In the genomic region with DNA sequence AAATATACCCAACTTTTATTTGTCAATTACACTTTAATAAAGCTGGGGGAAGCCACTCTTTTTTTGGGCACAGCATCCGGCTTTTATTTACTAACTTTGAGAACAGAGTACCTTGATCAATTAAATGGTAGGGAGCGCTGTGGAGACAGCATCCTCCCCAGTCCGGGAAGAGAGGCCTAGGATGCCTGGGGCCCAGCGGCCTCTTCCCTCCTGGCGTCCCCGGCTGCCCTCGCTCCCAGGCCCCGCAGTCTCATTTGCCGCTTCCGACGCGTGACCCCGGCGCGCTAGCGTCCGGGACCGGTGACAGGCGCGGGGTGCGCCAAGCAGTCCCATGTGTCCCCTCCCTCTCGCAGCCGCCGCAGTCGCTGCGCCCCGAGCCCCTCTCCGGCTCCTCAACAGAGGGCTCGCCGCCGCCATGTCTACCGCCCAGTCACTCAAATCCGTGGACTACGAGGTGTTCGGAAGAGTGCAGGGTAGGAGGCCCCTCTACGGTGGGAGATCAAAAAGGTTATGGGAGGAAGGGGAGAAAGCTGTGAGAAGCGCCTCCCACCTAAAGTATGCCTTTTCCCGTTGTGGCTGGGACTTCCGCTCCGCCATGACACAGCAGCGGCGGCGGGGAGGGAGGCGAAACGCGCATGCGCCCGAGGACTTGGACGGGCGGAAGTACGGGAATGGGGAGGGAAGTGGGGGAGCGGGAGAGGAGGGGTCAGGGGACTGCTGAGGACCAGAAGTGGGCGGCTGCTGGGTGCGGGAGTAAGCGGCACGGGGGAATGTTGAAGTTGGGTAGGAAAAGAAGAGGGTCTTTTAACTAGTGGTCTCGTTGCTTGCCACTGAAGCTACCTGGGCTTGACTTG, we compare ENCODE assay signal across 1 cellular context.
TF ChIP-seq lines count a peak whose summit lies in the region.

A gene (plus strand): TSS at position 332 of the 854 bp plus-strand sequence.

TF ChIP-seq in HepG2, 621 proteins besides CTCF, POLR2A, EP300 and RAD21 (continued from another document and continues in another):
- TF ChIP-seq, protein P1, sequence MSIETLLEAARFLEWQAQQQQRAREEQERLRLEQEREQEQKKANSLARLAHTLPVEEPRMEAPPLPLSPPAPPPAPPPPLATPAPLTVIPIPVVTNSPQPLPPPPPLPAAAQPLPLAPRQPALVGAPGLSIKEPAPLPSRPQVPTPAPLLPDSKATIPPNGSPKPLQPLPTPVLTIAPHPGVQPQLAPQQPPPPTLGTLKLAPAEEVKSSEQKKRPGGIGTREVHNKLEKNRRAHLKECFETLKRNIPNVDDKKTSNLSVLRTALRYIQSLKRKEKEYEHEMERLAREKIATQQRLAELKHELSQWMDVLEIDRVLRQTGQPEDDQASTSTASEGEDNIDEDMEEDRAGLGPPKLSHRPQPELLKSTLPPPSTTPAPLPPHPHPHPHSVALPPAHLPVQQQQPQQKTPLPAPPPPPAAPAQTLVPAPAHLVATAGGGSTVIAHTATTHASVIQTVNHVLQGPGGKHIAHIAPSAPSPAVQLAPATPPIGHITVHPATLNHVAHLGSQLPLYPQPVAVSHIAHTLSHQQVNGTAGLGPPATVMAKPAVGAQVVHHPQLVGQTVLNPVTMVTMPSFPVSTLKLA (IDR thresholded peaks at IDR 0.05), result no peak
- TF ChIP-seq, protein P2, sequence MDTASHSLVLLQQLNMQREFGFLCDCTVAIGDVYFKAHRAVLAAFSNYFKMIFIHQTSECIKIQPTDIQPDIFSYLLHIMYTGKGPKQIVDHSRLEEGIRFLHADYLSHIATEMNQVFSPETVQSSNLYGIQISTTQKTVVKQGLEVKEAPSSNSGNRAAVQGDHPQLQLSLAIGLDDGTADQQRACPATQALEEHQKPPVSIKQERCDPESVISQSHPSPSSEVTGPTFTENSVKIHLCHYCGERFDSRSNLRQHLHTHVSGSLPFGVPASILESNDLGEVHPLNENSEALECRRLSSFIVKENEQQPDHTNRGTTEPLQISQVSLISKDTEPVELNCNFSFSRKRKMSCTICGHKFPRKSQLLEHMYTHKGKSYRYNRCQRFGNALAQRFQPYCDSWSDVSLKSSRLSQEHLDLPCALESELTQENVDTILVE (CRISPR knock-in tag; IDR thresholded peaks at IDR 0.05), result peak; percentile 92
- TF ChIP-seq GZF1 (CRISPR knock-in tag; IDR thresholded peaks at IDR 0.05) (peak; percentile 82), ZNF891 (CRISPR knock-in tag; IDR thresholded peaks at IDR 0.05) (peak; percentile 96), JARID2 (CRISPR knock-in tag; IDR thresholded peaks at IDR 0.05; ENCODE audit: insufficient replicate concordance) (peak; percentile 91), REXO4 (CRISPR knock-in tag; IDR thresholded peaks at IDR 0.05; ENCODE audit: borderline replicate concordance) (peak; percentile 73; the same call in 1 of the 2 replicates), NR2F1 (CRISPR knock-in tag; IDR thresholded peaks at IDR 0.05) (peak; percentile 14 to 60; a peak in 1 of 4 replicates), NR1H2 (CRISPR knock-in tag; IDR thresholded peaks at IDR 0.05; ENCODE audit: borderline replicate concordance, low read depth) (no peak), RBAK (CRISPR knock-in tag; IDR thresholded peaks at IDR 0.05) (no peak), HOXA5 (CRISPR knock-in tag; IDR thresholded peaks at IDR 0.05) (peak; percentile 98), RBM22 (optimal IDR thresholded peaks at IDR 0.05; ENCODE audit: low read length) (peak; percentile 78), KLF6 (CRISPR knock-in tag; IDR thresholded peaks at IDR 0.05) (peak; percentile 95), ZEB1 (IDR thresholded peaks at IDR 0.05; ENCODE audit: insufficient replicate concordance, low read depth) (no peak), ZNF549 (CRISPR knock-in tag; IDR thresholded peaks at IDR 0.05) (0 out of 2 replicates have a peak, but pooled peaks have one; percentile 54), ZNF775 (CRISPR knock-in tag; IDR thresholded peaks at IDR 0.05; ENCODE audit: borderline replicate concordance) (peak; percentile 84; the same call in 1 of the 2 replicates), RBM39 (IDR thresholded peaks at IDR 0.05; ENCODE audit: low read depth, low read length, poor library complexity, severe bottlenecking) (peak; percentile 97), YEATS2 (CRISPR knock-in tag; IDR thresholded peaks at IDR 0.05; ENCODE audit: borderline replicate concordance) (peak; percentile 84; the same call in 1 of the 2 replicates), CBX5 (CRISPR knock-in tag; IDR thresholded peaks at IDR 0.05; ENCODE audit: borderline replicate concordance) (peak; percentile 58; the same call in 1 of the 2 replicates), ZSCAN22 (CRISPR knock-in tag; IDR thresholded peaks at IDR 0.05) (peak; percentile 80; the same call in 1 of the 2 replicates), NFIB (CRISPR knock-in tag; IDR thresholded peaks at IDR 0.05; ENCODE audit: borderline replicate concordance) (no peak), ZNF138 (CRISPR knock-in tag; IDR thresholded peaks at IDR 0.05; ENCODE audit: low read depth) (peak; percentile 97), PHF5A (CRISPR knock-in tag; IDR thresholded peaks at IDR 0.05; ENCODE audit: low read depth, unreplicated experiment) (no peak), TOPORS (CRISPR knock-in tag; IDR thresholded peaks at IDR 0.05) (peak; percentile 92), ZNF251 (CRISPR knock-in tag; IDR thresholded peaks at IDR 0.05) (no peak), PPARG (CRISPR knock-in tag; conservative IDR thresholded peaks at IDR 0.05) (peak; percentile 72; the same call in 1 of the 2 replicates), ELF3 (CRISPR knock-in tag; IDR thresholded peaks at IDR 0.05) (peak; percentile 91), TARDBP (CRISPR knock-in tag; IDR thresholded peaks at IDR 0.05) (peak; percentile 92), SMAD3 (CRISPR knock-in tag; IDR thresholded peaks at IDR 0.05) (peak; percentile 68; the same call in 1 of the 2 replicates), ZNF850 (CRISPR knock-in tag; conservative IDR thresholded peaks at IDR 0.05) (peak; percentile 71; the same call in 1 of the 2 replicates), ZNF737 (CRISPR knock-in tag; IDR thresholded peaks at IDR 0.05; ENCODE audit: borderline replicate concordance) (peak; percentile 97; the same call in 1 of the 2 replicates), ZNF780A (CRISPR knock-in tag; IDR thresholded peaks at IDR 0.05) (peak; percentile 93), KDM6A (CRISPR knock-in tag; IDR thresholded peaks at IDR 0.05; ENCODE audit: low read depth) (peak; percentile 39; the same call in 1 of the 2 replicates), PAWR (CRISPR knock-in tag; IDR thresholded peaks at IDR 0.05; ENCODE audit: borderline replicate concordance) (0 out of 2 replicates have a peak, but pooled peaks have one; percentile 5), NCOA2 (CRISPR knock-in tag; IDR thresholded peaks at IDR 0.05) (peak; percentile 32; the same call in 1 of the 2 replicates), ETV5 (CRISPR knock-in tag; IDR thresholded peaks at IDR 0.05; ENCODE audit: borderline replicate concordance) (peak; percentile 90), ZNF224 (CRISPR knock-in tag; IDR thresholded peaks at IDR 0.05) (peak; percentile 91)
- TF ChIP-seq, protein P3, sequence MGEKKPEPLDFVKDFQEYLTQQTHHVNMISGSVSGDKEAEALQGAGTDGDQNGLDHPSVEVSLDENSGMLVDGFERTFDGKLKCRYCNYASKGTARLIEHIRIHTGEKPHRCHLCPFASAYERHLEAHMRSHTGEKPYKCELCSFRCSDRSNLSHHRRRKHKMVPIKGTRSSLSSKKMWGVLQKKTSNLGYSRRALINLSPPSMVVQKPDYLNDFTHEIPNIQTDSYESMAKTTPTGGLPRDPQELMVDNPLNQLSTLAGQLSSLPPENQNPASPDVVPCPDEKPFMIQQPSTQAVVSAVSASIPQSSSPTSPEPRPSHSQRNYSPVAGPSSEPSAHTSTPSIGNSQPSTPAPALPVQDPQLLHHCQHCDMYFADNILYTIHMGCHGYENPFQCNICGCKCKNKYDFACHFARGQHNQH (CRISPR knock-in tag; IDR thresholded peaks at IDR 0.05), result peak; percentile 91
- TF ChIP-seq, protein P4, sequence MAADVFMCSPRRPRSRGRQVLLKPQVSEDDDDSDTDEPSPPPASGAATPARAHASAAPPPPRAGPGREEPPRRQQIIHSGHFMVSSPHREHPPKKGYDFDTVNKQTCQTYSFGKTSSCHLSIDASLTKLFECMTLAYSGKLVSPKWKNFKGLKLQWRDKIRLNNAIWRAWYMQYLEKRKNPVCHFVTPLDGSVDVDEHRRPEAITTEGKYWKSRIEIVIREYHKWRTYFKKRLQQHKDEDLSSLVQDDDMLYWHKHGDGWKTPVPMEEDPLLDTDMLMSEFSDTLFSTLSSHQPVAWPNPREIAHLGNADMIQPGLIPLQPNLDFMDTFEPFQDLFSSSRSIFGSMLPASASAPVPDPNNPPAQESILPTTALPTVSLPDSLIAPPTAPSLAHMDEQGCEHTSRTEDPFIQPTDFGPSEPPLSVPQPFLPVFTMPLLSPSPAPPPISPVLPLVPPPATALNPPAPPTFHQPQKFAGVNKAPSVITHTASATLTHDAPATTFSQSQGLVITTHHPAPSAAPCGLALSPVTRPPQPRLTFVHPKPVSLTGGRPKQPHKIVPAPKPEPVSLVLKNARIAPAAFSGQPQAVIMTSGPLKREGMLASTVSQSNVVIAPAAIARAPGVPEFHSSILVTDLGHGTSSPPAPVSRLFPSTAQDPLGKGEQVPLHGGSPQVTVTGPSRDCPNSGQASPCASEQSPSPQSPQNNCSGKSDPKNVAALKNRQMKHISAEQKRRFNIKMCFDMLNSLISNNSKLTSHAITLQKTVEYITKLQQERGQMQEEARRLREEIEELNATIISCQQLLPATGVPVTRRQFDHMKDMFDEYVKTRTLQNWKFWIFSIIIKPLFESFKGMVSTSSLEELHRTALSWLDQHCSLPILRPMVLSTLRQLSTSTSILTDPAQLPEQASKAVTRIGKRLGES (CRISPR knock-in tag; IDR thresholded peaks at IDR 0.05; ENCODE audit: borderline replicate concordance), result no peak
- TF ChIP-seq, protein P5, sequence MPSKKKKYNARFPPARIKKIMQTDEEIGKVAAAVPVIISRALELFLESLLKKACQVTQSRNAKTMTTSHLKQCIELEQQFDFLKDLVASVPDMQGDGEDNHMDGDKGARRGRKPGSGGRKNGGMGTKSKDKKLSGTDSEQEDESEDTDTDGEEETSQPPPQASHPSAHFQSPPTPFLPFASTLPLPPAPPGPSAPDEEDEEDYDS (CRISPR knock-in tag; IDR thresholded peaks at IDR 0.05), result peak; percentile 91
- TF ChIP-seq, protein P6, sequence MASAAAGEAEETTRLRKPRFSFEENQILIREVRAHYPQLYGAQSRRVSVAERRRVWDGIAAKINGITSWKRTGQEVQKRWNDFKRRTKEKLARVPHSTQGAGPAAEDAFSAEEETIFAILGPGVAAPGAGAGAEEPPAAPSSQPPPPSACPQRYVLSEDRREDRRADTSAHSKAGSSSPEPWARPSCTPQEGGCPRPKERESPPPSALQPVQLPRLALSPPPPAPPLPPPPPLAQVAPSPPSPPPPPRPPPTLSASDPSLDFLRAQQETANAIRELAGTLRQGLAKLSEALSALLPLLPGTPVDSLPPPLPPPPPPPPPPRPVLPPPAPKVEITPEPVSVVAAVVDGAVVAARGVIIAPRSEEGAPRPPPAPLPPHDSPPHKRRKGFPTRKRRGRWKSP (CRISPR knock-in tag; IDR thresholded peaks at IDR 0.05), result peak; percentile 92
- TF ChIP-seq, protein P7, sequence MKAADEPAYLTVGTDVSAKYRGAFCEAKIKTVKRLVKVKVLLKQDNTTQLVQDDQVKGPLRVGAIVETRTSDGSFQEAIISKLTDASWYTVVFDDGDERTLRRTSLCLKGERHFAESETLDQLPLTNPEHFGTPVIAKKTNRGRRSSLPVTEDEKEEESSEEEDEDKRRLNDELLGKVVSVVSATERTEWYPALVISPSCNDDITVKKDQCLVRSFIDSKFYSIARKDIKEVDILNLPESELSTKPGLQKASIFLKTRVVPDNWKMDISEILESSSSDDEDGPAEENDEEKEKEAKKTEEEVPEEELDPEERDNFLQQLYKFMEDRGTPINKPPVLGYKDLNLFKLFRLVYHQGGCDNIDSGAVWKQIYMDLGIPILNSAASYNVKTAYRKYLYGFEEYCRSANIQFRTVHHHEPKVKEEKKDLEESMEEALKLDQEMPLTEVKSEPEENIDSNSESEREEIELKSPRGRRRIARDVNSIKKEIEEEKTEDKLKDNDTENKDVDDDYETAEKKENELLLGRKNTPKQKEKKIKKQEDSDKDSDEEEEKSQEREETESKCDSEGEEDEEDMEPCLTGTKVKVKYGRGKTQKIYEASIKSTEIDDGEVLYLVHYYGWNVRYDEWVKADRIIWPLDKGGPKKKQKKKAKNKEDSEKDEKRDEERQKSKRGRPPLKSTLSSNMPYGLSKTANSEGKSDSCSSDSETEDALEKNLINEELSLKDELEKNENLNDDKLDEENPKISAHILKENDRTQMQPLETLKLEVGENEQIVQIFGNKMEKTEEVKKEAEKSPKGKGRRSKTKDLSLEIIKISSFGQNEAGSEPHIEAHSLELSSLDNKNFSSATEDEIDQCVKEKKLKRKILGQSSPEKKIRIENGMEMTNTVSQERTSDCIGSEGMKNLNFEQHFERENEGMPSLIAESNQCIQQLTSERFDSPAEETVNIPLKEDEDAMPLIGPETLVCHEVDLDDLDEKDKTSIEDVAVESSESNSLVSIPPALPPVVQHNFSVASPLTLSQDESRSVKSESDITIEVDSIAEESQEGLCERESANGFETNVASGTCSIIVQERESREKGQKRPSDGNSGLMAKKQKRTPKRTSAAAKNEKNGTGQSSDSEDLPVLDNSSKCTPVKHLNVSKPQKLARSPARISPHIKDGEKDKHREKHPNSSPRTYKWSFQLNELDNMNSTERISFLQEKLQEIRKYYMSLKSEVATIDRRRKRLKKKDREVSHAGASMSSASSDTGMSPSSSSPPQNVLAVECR (CRISPR knock-in tag; IDR thresholded peaks at IDR 0.05; ENCODE audit: borderline replicate concordance), result peak; percentile 87; the same call in 1 of the 2 replicates
- TF ChIP-seq, protein P8, sequence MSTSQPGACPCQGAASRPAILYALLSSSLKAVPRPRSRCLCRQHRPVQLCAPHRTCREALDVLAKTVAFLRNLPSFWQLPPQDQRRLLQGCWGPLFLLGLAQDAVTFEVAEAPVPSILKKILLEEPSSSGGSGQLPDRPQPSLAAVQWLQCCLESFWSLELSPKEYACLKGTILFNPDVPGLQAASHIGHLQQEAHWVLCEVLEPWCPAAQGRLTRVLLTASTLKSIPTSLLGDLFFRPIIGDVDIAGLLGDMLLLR (CRISPR knock-in tag; IDR thresholded peaks at IDR 0.05), result peak; percentile 95
- TF ChIP-seq, protein P9, sequence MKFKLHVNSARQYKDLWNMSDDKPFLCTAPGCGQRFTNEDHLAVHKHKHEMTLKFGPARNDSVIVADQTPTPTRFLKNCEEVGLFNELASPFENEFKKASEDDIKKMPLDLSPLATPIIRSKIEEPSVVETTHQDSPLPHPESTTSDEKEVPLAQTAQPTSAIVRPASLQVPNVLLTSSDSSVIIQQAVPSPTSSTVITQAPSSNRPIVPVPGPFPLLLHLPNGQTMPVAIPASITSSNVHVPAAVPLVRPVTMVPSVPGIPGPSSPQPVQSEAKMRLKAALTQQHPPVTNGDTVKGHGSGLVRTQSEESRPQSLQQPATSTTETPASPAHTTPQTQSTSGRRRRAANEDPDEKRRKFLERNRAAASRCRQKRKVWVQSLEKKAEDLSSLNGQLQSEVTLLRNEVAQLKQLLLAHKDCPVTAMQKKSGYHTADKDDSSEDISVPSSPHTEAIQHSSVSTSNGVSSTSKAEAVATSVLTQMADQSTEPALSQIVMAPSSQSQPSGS (CRISPR knock-in tag; IDR thresholded peaks at IDR 0.05), result peak; percentile 43
- TF ChIP-seq, protein P10, sequence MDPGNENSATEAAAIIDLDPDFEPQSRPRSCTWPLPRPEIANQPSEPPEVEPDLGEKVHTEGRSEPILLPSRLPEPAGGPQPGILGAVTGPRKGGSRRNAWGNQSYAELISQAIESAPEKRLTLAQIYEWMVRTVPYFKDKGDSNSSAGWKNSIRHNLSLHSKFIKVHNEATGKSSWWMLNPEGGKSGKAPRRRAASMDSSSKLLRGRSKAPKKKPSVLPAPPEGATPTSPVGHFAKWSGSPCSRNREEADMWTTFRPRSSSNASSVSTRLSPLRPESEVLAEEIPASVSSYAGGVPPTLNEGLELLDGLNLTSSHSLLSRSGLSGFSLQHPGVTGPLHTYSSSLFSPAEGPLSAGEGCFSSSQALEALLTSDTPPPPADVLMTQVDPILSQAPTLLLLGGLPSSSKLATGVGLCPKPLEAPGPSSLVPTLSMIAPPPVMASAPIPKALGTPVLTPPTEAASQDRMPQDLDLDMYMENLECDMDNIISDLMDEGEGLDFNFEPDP (CRISPR knock-in tag; conservative IDR thresholded peaks at IDR 0.05), result no peak
